8 cellular contexts compared by ENCODE assay signal in the genomic region with DNA sequence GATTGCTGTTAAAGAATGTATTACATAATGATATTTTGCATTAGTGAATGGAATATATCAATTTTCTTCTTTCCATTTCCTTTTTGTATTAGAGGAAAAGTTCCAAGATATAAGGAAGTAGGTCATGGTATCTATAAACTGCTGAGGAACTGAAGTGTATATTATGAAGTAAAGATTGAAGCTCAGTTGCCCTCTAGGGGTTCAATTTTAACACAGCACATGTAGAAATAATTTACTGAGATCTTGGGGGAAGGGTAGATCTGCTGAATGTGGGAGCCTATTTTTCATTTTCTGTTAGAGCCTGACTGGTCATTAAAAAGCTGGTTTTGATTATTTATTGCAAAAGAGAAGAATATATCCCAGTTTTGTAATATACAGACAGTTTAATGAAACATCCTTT. TPM values are rescaled to one million over a fixed set of nuclear protein-coding genes. Genes with fewer than 3 reads are reported as not detected.
DNase-seq lines count a peak whose midpoint lies in the region; ATAC-seq and TF ChIP-seq lines count a peak whose summit lies in the region.

No MANE protein-coding gene starts in this region.

- H3K27ac ChIP-seq in foreskin keratinocyte, result no peak overlapping the region

- no peaks in the 10 kb centered on the region for H3K27me3 ChIP-seq in foreskin keratinocyte

- no peaks in the 10 kb centered on the region for H3K4me1 ChIP-seq in foreskin keratinocyte

- DNase-seq in NCI-H2081 (lab: John Stamatoyannopoulos, UW), result peak; percentile 37 to 55
- no peak for DNase-seq in NCI-H2081 treated with DMSO at 0.1 percent for 48 hours (lab: John Stamatoyannopoulos, UW)
- peak; percentile 22 for DNase-seq in HuH-7 (ENCODE audit: low spot score)
- peak; percentile 39 for DNase-seq in SW480 (ENCODE audit: low spot score)
- DNase-seq in foreskin keratinocyte, result peak in 1 of 2 donors; percentile 26
- peak; percentile 55 for DNase-seq in renal cortical epithelial cell (ENCODE audit: low read depth)
- DNase-seq in stimulated activated CD4-positive, alpha-beta T cell treated with anti-CD3 and anti-CD28 coated beads, Interleukin-12 subunit alpha, Interleukin-12 subunit beta, amount 100 ng/mL, for 4 hours, result no peak

- ATAC-seq in GM21619 (IDR thresholded peaks at IDR 0.05; ENCODE audit: unreplicated experiment), result peak; percentile 90
- ATAC-seq in foreskin keratinocyte, result peak; percentile 93

- peak; percentile 73 for TF ChIP-seq CTCF in foreskin keratinocyte (conservative IDR thresholded peaks at IDR 0.05)

RNA-seq across cellular contexts. Expression of gene CMC1, which starts 45.2 kb away (rescaled TPM):
- total RNA-seq in foreskin keratinocyte (27.2 and 29.1 TPM in 2 replicates), renal cortical epithelial cell (1.9 and 5.2 TPM in 2 replicates)
- polyA plus RNA-seq in foreskin keratinocyte, result 47.3 and 48.4 TPM in 2 replicates

Comparison
In these comparisons a context has a peak if more than half of its experiments do, and no peak if none do; other contexts are left out.
1. DNase-seq: peak in NCI-H2081 (2 of 2), HuH-7 (single experiment), SW480 (single experiment) and renal cortical epithelial cell (single experiment); none in NCI-H2081 treated with DMSO at 0.1 percent for 48 hours (single experiment) and stimulated activated CD4-positive, alpha-beta T cell treated with anti-CD3 and anti-CD28 coated beads, Interleukin-12 subunit alpha, Interleukin-12 subunit beta, amount 100 ng/mL, for 4 hours (single experiment).